10 cellular contexts compared by ENCODE assay signal in genomic region chr18:50662177-50662576, GRCh38.
DNase-seq lines count a peak whose midpoint lies in the region; ATAC-seq, FAIRE-seq and TF ChIP-seq lines count a peak whose summit lies in the region.
"Had no signal": no experiment of that assay in that cellular context is flagged by ENCODE, and none has a peak within 500 bp of the region (broad histone marks: within the 10 kb centered on the region; RNA-seq: fewer than 3 reads in every experiment).

No MANE protein-coding gene starts in this region.

- TF ChIP-seq POLR2A in A549 (IDR thresholded peaks at IDR 0.05; ENCODE audit: low read length) (no peak), upper lobe of left lung (IDR thresholded peaks at IDR 0.05) (no peak)

- 1% methylated on average over 3 of the region's 3 CpGs for WGBS in A549 (ENCODE audit: missing lambda C conversion rate)
- WGBS in upper lobe of left lung, 2 donors = 75 to 78% methylated on average over 3 of the region's 3 CpGs

- H3K4me2 ChIP-seq in A549 (no peak overlapping the region), OCI-LY7 (ENCODE audit: low read length) (no peak overlapping the region)

- H3K27ac ChIP-seq in A549 = no peak overlapping the region
- H3K27ac ChIP-seq in OCI-LY7 (ENCODE audit: low read depth, low read length, poor library complexity, severe bottlenecking) = no peak overlapping the region
- no peak overlapping the region for H3K27ac ChIP-seq in foreskin keratinocyte
- H3K27ac ChIP-seq in upper lobe of left lung = no peak overlapping the region

- H3K9me3 ChIP-seq in A549 (0 out of 3 replicates have a peak, but pooled peaks cover 5% of the 10 kb centered on the region), OCI-LY7 (ENCODE audit: low read length) (no peaks in the 10 kb centered on the region), upper lobe of left lung (peaks cover 0 to 6% (median 2%) of the 10 kb centered on the region in 4 donors)

- no peaks in the 10 kb centered on the region for H4K20me1 ChIP-seq in OCI-LY7 (ENCODE audit: insufficient read depth, low read length)

- H3K4me3 ChIP-seq in A549 (no peak overlapping the region), OCI-LY7 (ENCODE audit: low read depth, low read length, poor library complexity, severe bottlenecking) (no peak overlapping the region), upper lobe of left lung (no peak overlapping the region)

- BruUV-seq in OCI-LY7 (replicated peaks; lab: Mats Ljungman, UMichigan) = no TSS peak

- H3K27me3 ChIP-seq in foreskin keratinocyte (no peaks in the 10 kb centered on the region), upper lobe of left lung (no peaks in the 10 kb centered on the region)

- TF ChIP-seq CTCF in A549 (IDR thresholded peaks at IDR 0.05) (peak; percentile 22; the same call in 1 of the 3 replicates), OCI-LY7 (conservative IDR thresholded peaks at IDR 0.05; ENCODE audit: low read length) (peak; percentile 68), foreskin keratinocyte (conservative IDR thresholded peaks at IDR 0.05) (peak; percentile 55), upper lobe of left lung (IDR thresholded peaks at IDR 0.05) (no peak)

- no peak overlapping the region for H2AFZ ChIP-seq in OCI-LY7 (ENCODE audit: low read length)

- ATAC-seq in A549 = peak in 1 of 2 experiments; percentile 39; a peak in 1 of 6 replicates
- no peak for ATAC-seq in foreskin keratinocyte
- ATAC-seq in GM18520 (IDR thresholded peaks at IDR 0.05; ENCODE audit: unreplicated experiment) = no peak
- no peak for ATAC-seq in upper lobe of left lung (ENCODE audit: low FRiP score in 2 of 2)
- ATAC-seq: naive thymus-derived CD8-positive, alpha-beta T cell had no signal

- POLR2A ChIA-PET in A549 (lab: Yijun Ruan, JAX) = no interaction called here
- POLR2A ChIA-PET in OCI-LY7 (lab: Charles Lee) = no interaction called here

- peak in 1 of 2 experiments; percentile 36 for DNase-seq in A549 (ENCODE audit: low read depth in 1 of 2, low spot score in 1 of 2)
- no peak for DNase-seq in GM18507 (ENCODE audit: extremely low spot score, insufficient read length, low read depth)
- peak; percentile 17 for DNase-seq in OCI-LY7 (ENCODE audit: low spot score)
- peak in 1 of 2 donors; percentile 11 for DNase-seq in foreskin keratinocyte
- DNase-seq in activated T-cell treated with anti-CD3 and anti-CD28 coated beads for 4 hours = no peak
- DNase-seq in upper lobe of left lung = no peak
- DNase-seq in kidney glomerular epithelial cell (lab: John Stamatoyannopoulos, UW) = no peak
- DNase-seq: naive thymus-derived CD8-positive, alpha-beta T cell had no signal

- peak; percentile 17 to 30; a peak in 1 of 5 replicates for TF ChIP-seq RAD21 in A549 (conservative IDR thresholded peaks at IDR 0.05 in 1 of 2, IDR thresholded peaks at IDR 0.05 in 1 of 2)

- no peaks in the 10 kb centered on the region for H3K79me2 ChIP-seq in OCI-LY7 (ENCODE audit: insufficient read depth, low read depth, low read length)

- H3K36me3 ChIP-seq in OCI-LY7 (ENCODE audit: insufficient read depth, low read length) (no peaks in the 10 kb centered on the region), upper lobe of left lung (no peaks in the 10 kb centered on the region)

- H3K9me2 ChIP-seq in OCI-LY7 (ENCODE audit: insufficient read depth, low read length) = no peaks in the 10 kb centered on the region

- CTCF ChIA-PET in A549 (lab: Yijun Ruan, JAX) = no interaction called here
- CTCF ChIA-PET in OCI-LY7 (lab: Charles Lee; ENCODE audit: unreplicated experiment) = no interaction called here

- FAIRE-seq in A549 (lab: Jason Lieb, UNC) (no peak), GM18507 (lab: Jason Lieb, UNC) (peak; percentile 61)
- FAIRE-seq: colon had no signal

- intact Hi-C loops in OCI-LY7 (cut with micrococcal nuclease; ENCODE audit: unreplicated experiment) = loop anchor here (5.0 kb wide), 1 partner anchor 205 kb away; no protein-coding TSS in a partner anchor

- H3K4me1 ChIP-seq in A549 = no peaks in the 10 kb centered on the region
- no peaks in the 10 kb centered on the region for H3K4me1 ChIP-seq in OCI-LY7 (ENCODE audit: insufficient read depth, low read length, poor library complexity, severe bottlenecking)
- H3K4me1 ChIP-seq in foreskin keratinocyte = no peaks in the 10 kb centered on the region
- H3K4me1 ChIP-seq in upper lobe of left lung = no peaks in the 10 kb centered on the region

- no peak for TF ChIP-seq EP300 in A549 (IDR thresholded peaks at IDR 0.05)
- TF ChIP-seq EP300 in upper lobe of left lung (IDR thresholded peaks at IDR 0.05) = no peak

TF ChIP-seq in A549, 52 proteins besides CTCF, POLR2A, EP300 and RAD21:
- TF ChIP-seq ZNF302 (CRISPR knock-in tag; IDR thresholded peaks at IDR 0.05) = no peak
- TF ChIP-seq RFX5 (IDR thresholded peaks at IDR 0.05) = no peak
- no peak for TF ChIP-seq ATOH8 (CRISPR knock-in tag; IDR thresholded peaks at IDR 0.05; ENCODE audit: low read depth)

Comparison
In these comparisons a context has a peak if more than half of its experiments do, and no peak if none do; other contexts are left out.
1. CTCF ChIP-seq: peak in A549 (single experiment), OCI-LY7 (single experiment) and foreskin keratinocyte (single experiment); none in upper lobe of left lung (0 of 6).